Comparison of ENCODE assay signal across 2 cellular contexts in genomic region chr3:82954486-82954885, GRCh38.
TF ChIP-seq lines count a peak whose summit lies in the region.

No MANE protein-coding gene starts in this region.

TF ChIP-seq in HEK293, 187 proteins besides CTCF, POLR2A, EP300 and RAD21:
- TF ChIP-seq ZNF473 (tag by site-specific recombination; IDR thresholded peaks at IDR 0.05) (no peak), SCRT2 (tag by site-specific recombination; IDR thresholded peaks at IDR 0.05) (0 out of 2 replicates have a peak, but pooled peaks have one; percentile 34)

TF ChIP-seq in GM12878, 131 proteins besides CTCF, POLR2A, EP300 and RAD21:
- TF ChIP-seq IKZF1 (conservative IDR thresholded peaks at IDR 0.05) (no peak), NR2F1 (conservative IDR thresholded peaks at IDR 0.05) (no peak), IRF4 (IDR thresholded peaks at IDR 0.05; ENCODE audit: low read depth, low read length) (no peak), NBN (IDR thresholded peaks at IDR 0.05) (no peak), ESRRA (IDR thresholded peaks at IDR 0.05; ENCODE audit: low read length) (no peak), POLR2AphosphoS2 (IDR thresholded peaks at IDR 0.05; ENCODE audit: low read depth, low read length) (no peak), CBX3 (IDR thresholded peaks at IDR 0.05; ENCODE audit: borderline replicate concordance, low read depth) (no peak), MEF2B (IDR thresholded peaks at IDR 0.05; ENCODE audit: partially characterized antibody, poor library complexity, severe bottlenecking) (no peak), SMARCA5 (IDR thresholded peaks at IDR 0.05) (no peak)
